ENCODE assay signal across 1 cellular context in the genomic region with DNA sequence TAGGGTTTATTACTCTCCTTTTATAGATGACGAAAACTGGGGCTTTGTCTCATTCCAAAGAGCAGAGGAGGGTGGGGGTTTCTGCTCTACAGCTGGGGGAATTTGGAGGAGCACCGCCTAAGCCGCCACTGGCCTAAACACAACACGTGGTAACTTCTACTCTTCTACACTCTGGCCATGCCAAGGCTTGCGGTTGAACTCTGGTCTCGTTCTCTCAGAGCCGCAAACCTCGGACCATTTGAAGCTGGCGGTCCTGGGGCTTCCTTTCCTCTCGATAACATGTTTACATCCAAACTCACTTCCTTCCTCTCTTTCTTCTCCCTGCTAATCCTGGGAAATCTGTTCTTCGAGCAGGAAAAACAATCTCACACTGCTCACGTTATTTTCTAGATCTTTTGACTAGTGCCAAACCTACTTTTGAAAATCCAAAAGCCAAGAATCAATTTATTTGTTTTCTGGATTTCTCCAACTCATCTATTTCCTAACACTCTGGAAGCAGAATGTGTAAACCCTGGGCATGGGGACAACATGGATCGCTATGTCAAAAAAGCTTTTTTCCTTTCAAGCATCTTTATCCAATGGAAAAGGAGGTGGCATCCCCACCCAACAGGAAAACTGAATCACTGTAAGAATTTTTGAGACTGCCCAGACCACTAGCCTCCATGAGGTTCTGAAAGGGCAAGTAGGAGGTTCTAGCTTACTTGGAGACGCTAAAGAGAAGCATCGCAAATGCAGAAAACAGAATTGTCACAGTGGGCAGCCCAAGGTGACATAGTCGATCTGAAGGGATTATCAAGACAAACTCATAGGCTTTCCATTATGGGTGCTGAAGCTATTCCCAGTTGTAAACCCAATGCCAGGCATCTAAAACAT.
A peak's percentile ranks its signal among the peaks of the same experiment; 100 is the strongest.
TF ChIP-seq lines count a peak whose summit lies in the region.

No MANE protein-coding gene starts in this region.

TF ChIP-seq in HepG2, 621 proteins besides CTCF, POLR2A, EP300 and RAD21 (continued from another document and continues in another):
- TF ChIP-seq ATF1 (CRISPR knock-in tag; IDR thresholded peaks at IDR 0.05) (peak; percentile 82), POLR2AphosphoS2 (IDR thresholded peaks at IDR 0.05; ENCODE audit: low read depth, low read length) (no peak), ARID5B (CRISPR knock-in tag; IDR thresholded peaks at IDR 0.05) (peak; percentile 92), POGK (CRISPR knock-in tag; conservative IDR thresholded peaks at IDR 0.05) (peak; percentile 44; the same call in 1 of the 2 replicates), RARA (CRISPR knock-in tag; IDR thresholded peaks at IDR 0.05) (peak; percentile 77), TFDP2 (CRISPR knock-in tag; IDR thresholded peaks at IDR 0.05) (peak; percentile 95), PHF21A (CRISPR knock-in tag; IDR thresholded peaks at IDR 0.05) (no peak), ZNF564 (CRISPR knock-in tag; IDR thresholded peaks at IDR 0.05) (peak; percentile 33; the same call in 1 of the 2 replicates), NR2F2 (IDR thresholded peaks at IDR 0.05; ENCODE audit: borderline replicate concordance, low read depth) (no peak), ZNF256 (CRISPR knock-in tag; conservative IDR thresholded peaks at IDR 0.05) (peak; percentile 60; the same call in 1 of the 2 replicates), RELA (CRISPR knock-in tag; IDR thresholded peaks at IDR 0.05) (no peak), NR2F1 (CRISPR knock-in tag; IDR thresholded peaks at IDR 0.05) (no peak; a peak in 1 of 4 replicates), DR1 (CRISPR knock-in tag; IDR thresholded peaks at IDR 0.05) (no peak), ZNF382 (CRISPR knock-in tag; IDR thresholded peaks at IDR 0.05; ENCODE audit: borderline replicate concordance) (no peak), CC2D1A (CRISPR knock-in tag; IDR thresholded peaks at IDR 0.05) (no peak; the same call in 1 of the 2 replicates), ZNF501 (CRISPR knock-in tag; IDR thresholded peaks at IDR 0.05) (0 out of 2 replicates have a peak, but pooled peaks have one; percentile 30), ZNF431 (CRISPR knock-in tag; IDR thresholded peaks at IDR 0.05; ENCODE audit: borderline replicate concordance, low read depth) (no peak), PAWR (CRISPR knock-in tag; IDR thresholded peaks at IDR 0.05; ENCODE audit: borderline replicate concordance) (no peak), CHD2 (IDR thresholded peaks at IDR 0.05; ENCODE audit: low read depth, low read length) (peak; percentile 71), ZNF260 (CRISPR knock-in tag; IDR thresholded peaks at IDR 0.05; ENCODE audit: borderline replicate concordance, low read depth) (no peak), PTBP1 (IDR thresholded peaks at IDR 0.05; ENCODE audit: low read depth, low read length, poor library complexity, severe bottlenecking) (no peak), ZNF775 (CRISPR knock-in tag; IDR thresholded peaks at IDR 0.05; ENCODE audit: borderline replicate concordance) (peak; percentile 98), STAG1 (CRISPR knock-in tag; IDR thresholded peaks at IDR 0.05) (no peak), HMGA1 (CRISPR knock-in tag; conservative IDR thresholded peaks at IDR 0.05) (no peak), ZSCAN29 (CRISPR knock-in tag; conservative IDR thresholded peaks at IDR 0.05) (peak; percentile 77), TRAFD1 (CRISPR knock-in tag; IDR thresholded peaks at IDR 0.05; ENCODE audit: borderline replicate concordance) (no peak; the same call in 1 of the 2 replicates), NFE2L2 (IDR thresholded peaks at IDR 0.05; ENCODE audit: low read length) (no peak)
- TF ChIP-seq, protein P1, sequence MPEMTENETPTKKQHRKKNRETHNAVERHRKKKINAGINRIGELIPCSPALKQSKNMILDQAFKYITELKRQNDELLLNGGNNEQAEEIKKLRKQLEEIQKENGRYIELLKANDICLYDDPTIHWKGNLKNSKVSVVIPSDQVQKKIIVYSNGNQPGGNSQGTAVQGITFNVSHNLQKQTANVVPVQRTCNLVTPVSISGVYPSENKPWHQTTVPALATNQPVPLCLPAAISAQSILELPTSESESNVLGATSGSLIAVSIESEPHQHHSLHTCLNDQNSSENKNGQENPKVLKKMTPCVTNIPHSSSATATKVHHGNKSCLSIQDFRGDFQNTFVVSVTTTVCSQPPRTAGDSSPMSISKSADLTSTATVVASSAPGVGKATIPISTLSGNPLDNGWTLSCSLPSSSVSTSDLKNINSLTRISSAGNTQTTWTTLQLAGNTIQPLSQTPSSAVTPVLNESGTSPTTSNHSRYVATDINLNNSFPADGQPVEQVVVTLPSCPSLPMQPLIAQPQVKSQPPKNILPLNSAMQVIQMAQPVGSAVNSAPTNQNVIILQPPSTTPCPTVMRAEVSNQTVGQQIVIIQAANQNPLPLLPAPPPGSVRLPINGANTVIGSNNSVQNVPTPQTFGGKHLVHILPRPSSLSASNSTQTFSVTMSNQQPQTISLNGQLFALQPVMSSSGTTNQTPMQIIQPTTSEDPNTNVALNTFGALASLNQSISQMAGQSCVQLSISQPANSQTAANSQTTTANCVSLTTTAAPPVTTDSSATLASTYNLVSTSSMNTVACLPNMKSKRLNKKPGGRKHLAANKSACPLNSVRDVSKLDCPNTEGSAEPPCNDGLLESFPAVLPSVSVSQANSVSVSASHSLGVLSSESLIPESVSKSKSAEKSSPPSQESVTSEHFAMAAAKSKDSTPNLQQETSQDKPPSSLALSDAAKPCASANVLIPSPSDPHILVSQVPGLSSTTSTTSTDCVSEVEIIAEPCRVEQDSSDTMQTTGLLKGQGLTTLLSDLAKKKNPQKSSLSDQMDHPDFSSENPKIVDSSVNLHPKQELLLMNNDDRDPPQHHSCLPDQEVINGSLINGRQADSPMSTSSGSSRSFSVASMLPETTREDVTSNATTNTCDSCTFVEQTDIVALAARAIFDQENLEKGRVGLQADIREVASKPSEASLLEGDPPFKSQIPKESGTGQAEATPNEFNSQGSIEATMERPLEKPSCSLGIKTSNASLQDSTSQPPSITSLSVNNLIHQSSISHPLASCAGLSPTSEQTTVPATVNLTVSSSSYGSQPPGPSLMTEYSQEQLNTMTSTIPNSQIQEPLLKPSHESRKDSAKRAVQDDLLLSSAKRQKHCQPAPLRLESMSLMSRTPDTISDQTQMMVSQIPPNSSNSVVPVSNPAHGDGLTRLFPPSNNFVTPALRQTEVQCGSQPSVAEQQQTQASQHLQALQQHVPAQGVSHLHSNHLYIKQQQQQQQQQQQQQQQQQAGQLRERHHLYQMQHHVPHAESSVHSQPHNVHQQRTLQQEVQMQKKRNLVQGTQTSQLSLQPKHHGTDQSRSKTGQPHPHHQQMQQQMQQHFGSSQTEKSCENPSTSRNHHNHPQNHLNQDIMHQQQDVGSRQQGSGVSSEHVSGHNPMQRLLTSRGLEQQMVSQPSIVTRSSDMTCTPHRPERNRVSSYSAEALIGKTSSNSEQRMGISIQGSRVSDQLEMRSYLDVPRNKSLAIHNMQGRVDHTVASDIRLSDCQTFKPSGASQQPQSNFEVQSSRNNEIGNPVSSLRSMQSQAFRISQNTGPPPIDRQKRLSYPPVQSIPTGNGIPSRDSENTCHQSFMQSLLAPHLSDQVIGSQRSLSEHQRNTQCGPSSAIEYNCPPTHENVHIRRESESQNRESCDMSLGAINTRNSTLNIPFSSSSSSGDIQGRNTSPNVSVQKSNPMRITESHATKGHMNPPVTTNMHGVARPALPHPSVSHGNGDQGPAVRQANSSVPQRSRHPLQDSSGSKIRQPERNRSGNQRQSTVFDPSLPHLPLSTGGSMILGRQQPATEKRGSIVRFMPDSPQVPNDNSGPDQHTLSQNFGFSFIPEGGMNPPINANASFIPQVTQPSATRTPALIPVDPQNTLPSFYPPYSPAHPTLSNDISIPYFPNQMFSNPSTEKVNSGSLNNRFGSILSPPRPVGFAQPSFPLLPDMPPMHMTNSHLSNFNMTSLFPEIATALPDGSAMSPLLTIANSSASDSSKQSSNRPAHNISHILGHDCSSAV (CRISPR knock-in tag; IDR thresholded peaks at IDR 0.05; ENCODE audit: borderline replicate concordance) = no peak
- TF ChIP-seq, protein P2, sequence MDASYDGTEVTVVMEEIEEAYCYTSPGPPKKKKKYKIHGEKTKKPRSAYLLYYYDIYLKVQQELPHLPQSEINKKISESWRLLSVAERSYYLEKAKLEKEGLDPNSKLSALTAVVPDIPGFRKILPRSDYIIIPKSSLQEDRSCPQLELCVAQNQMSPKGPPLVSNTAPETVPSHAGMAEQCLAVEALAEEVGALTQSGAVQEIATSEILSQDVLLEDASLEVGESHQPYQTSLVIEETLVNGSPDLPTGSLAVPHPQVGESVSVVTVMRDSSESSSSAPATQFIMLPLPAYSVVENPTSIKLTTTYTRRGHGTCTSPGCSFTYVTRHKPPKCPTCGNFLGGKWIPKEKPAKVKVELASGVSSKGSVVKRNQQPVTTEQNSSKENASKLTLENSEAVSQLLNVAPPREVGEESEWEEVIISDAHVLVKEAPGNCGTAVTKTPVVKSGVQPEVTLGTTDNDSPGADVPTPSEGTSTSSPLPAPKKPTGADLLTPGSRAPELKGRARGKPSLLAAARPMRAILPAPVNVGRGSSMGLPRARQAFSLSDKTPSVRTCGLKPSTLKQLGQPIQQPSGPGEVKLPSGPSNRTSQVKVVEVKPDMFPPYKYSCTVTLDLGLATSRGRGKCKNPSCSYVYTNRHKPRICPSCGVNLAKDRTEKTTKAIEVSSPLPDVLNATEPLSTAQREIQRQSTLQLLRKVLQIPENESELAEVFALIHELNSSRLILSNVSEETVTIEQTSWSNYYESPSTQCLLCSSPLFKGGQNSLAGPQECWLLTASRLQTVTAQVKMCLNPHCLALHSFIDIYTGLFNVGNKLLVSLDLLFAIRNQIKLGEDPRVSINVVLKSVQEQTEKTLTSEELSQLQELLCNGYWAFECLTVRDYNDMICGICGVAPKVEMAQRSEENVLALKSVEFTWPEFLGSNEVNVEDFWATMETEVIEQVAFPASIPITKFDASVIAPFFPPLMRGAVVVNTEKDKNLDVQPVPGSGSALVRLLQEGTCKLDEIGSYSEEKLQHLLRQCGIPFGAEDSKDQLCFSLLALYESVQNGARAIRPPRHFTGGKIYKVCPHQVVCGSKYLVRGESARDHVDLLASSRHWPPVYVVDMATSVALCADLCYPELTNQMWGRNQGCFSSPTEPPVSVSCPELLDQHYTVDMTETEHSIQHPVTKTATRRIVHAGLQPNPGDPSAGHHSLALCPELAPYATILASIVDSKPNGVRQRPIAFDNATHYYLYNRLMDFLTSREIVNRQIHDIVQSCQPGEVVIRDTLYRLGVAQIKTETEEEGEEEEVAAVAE (CRISPR knock-in tag; IDR thresholded peaks at IDR 0.05; ENCODE audit: borderline replicate concordance) = peak; percentile 91
